Comparison of ENCODE assay signal across 1 cellular context in the genomic region with DNA sequence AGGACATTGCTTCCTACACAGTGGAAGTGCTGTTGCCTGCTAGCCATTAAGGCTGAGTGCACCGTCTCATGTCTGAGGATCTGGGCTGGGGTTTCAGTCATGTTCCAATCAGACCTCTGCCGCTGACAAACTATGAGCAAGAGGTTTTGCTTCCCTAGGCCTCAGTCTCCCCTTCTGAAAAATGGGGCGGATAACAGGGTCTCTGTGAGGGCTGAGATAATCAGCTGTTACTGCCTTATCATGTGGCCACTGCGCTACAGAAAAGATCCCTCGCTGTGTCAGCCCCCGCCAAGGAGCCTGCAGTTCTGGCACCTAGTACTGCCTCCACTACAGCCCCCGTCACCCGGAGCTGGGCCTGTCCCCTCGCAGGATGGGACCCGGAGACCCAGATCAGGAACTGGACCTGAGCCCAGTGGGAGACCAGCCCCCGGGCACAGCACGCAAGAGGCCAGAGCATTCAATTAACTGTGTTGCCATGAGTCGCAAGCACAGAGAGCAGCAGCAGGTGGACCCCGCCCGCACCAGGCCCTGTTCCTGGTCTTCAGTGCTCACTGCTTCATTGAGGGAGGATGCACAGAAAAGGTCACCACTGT.
TF ChIP-seq lines count a peak whose summit lies in the region.

No MANE protein-coding gene starts in this region.

TF ChIP-seq in HepG2, 621 proteins besides CTCF, POLR2A, EP300 and RAD21:
- TF ChIP-seq NFKB2 (CRISPR knock-in tag; IDR thresholded peaks at IDR 0.05; ENCODE audit: borderline replicate concordance), result no peak
- TF ChIP-seq HOXA9 (CRISPR knock-in tag; IDR thresholded peaks at IDR 0.05; ENCODE audit: borderline replicate concordance), result no peak
- no peak for TF ChIP-seq ZNF562 (CRISPR knock-in tag; IDR thresholded peaks at IDR 0.05; ENCODE audit: borderline replicate concordance)
- 0 out of 2 replicates have a peak, but pooled peaks have one; percentile 34 for TF ChIP-seq MTF2 (CRISPR knock-in tag; IDR thresholded peaks at IDR 0.05; ENCODE audit: borderline replicate concordance)
- TF ChIP-seq ZNF629 (CRISPR knock-in tag; conservative IDR thresholded peaks at IDR 0.05), result peak; percentile 74
- no peak for TF ChIP-seq ZBTB49 (CRISPR knock-in tag; IDR thresholded peaks at IDR 0.05; ENCODE audit: borderline replicate concordance)
- TF ChIP-seq GZF1 (CRISPR knock-in tag; IDR thresholded peaks at IDR 0.05), result no peak
- no peak for TF ChIP-seq ZNF432 (CRISPR knock-in tag; IDR thresholded peaks at IDR 0.05; ENCODE audit: borderline replicate concordance)
- TF ChIP-seq TAF15 (IDR thresholded peaks at IDR 0.05; ENCODE audit: low read depth, low read length, poor library complexity, severe bottlenecking), result no peak
- no peak for TF ChIP-seq ZFP41 (CRISPR knock-in tag; IDR thresholded peaks at IDR 0.05; ENCODE audit: borderline replicate concordance)
- TF ChIP-seq, protein P1, sequence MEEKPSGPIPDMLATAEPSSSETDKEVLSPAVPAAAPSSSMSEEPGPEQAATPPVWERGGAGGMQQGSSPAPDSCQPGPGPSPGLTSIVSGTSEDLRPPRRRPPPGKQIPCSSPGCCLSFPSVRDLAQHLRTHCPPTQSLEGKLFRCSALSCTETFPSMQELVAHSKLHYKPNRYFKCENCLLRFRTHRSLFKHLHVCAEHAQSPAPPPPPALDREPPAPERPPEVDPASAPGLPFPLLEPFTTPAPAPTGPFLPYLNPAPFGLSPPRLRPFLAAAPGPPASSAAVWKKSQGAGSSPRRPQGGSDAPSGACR (CRISPR knock-in tag; IDR thresholded peaks at IDR 0.05), result no peak
- 0 out of 2 replicates have a peak, but pooled peaks have one; percentile 11 for TF ChIP-seq NCOA1 (CRISPR knock-in tag; IDR thresholded peaks at IDR 0.05)
- TF ChIP-seq, protein P2, sequence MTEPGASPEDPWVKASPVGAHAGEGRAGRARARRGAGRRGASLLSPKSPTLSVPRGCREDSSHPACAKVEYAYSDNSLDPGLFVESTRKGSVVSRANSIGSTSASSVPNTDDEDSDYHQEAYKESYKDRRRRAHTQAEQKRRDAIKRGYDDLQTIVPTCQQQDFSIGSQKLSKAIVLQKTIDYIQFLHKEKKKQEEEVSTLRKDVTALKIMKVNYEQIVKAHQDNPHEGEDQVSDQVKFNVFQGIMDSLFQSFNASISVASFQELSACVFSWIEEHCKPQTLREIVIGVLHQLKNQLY (CRISPR knock-in tag; IDR thresholded peaks at IDR 0.05), result no peak
- TF ChIP-seq KDM5A (IDR thresholded peaks at IDR 0.05; ENCODE audit: borderline replicate concordance, low read length), result no peak
- no peak for TF ChIP-seq ZNF83 (CRISPR knock-in tag; IDR thresholded peaks at IDR 0.05; ENCODE audit: borderline replicate concordance)
- TF ChIP-seq ARNT2 (CRISPR knock-in tag; IDR thresholded peaks at IDR 0.05; ENCODE audit: low read depth), result no peak
- TF ChIP-seq U2AF2 (IDR thresholded peaks at IDR 0.05; ENCODE audit: low read depth, low read length), result no peak
- no peak for TF ChIP-seq ZNF841 (CRISPR knock-in tag; IDR thresholded peaks at IDR 0.05; ENCODE audit: borderline replicate concordance)
- TF ChIP-seq ZSCAN22 (CRISPR knock-in tag; IDR thresholded peaks at IDR 0.05), result no peak
- TF ChIP-seq MTF1 (CRISPR knock-in tag; IDR thresholded peaks at IDR 0.05), result no peak
- TF ChIP-seq ZNF224 (CRISPR knock-in tag; IDR thresholded peaks at IDR 0.05), result no peak
- no peak for TF ChIP-seq HHEX (CRISPR knock-in tag; IDR thresholded peaks at IDR 0.05)
- TF ChIP-seq MAFF (IDR thresholded peaks at IDR 0.05; ENCODE audit: low read depth, low read length), result no peak
- no peak for TF ChIP-seq ZNF460 (CRISPR knock-in tag; IDR thresholded peaks at IDR 0.05; ENCODE audit: borderline replicate concordance)
- TF ChIP-seq TBX2 (CRISPR knock-in tag; IDR thresholded peaks at IDR 0.05; ENCODE audit: borderline replicate concordance), result no peak
- TF ChIP-seq ZNF234 (CRISPR knock-in tag; conservative IDR thresholded peaks at IDR 0.05), result no peak
- no peak for TF ChIP-seq XRCC5 (optimal IDR thresholded peaks at IDR 0.05; ENCODE audit: low read length)
- no peak for TF ChIP-seq ATF7-NPFF (CRISPR knock-in tag; IDR thresholded peaks at IDR 0.05; ENCODE audit: low read depth)
- TF ChIP-seq ZNF225 (CRISPR knock-in tag; IDR thresholded peaks at IDR 0.05), result no peak
- TF ChIP-seq ZNF512 (CRISPR knock-in tag; IDR thresholded peaks at IDR 0.05), result no peak
- TF ChIP-seq GFI1 (CRISPR knock-in tag; IDR thresholded peaks at IDR 0.05; ENCODE audit: borderline replicate concordance), result no peak
- no peak for TF ChIP-seq ZNF326 (CRISPR knock-in tag; IDR thresholded peaks at IDR 0.05; ENCODE audit: borderline replicate concordance)
- peak; percentile 18; the same call in 1 of the 2 replicates for TF ChIP-seq ZBTB38 (CRISPR knock-in tag; IDR thresholded peaks at IDR 0.05)
- TF ChIP-seq HNRNPK (IDR thresholded peaks at IDR 0.05; ENCODE audit: low read depth, low read length, poor library complexity, severe bottlenecking), result no peak
- TF ChIP-seq YY1 (IDR thresholded peaks at IDR 0.05; ENCODE audit: insufficient read depth, insufficient replicate concordance, low read depth, low read length), result peak; percentile 7
- no peak for TF ChIP-seq SP2 (CRISPR knock-in tag; IDR thresholded peaks at IDR 0.05)
- TF ChIP-seq, protein P3, sequence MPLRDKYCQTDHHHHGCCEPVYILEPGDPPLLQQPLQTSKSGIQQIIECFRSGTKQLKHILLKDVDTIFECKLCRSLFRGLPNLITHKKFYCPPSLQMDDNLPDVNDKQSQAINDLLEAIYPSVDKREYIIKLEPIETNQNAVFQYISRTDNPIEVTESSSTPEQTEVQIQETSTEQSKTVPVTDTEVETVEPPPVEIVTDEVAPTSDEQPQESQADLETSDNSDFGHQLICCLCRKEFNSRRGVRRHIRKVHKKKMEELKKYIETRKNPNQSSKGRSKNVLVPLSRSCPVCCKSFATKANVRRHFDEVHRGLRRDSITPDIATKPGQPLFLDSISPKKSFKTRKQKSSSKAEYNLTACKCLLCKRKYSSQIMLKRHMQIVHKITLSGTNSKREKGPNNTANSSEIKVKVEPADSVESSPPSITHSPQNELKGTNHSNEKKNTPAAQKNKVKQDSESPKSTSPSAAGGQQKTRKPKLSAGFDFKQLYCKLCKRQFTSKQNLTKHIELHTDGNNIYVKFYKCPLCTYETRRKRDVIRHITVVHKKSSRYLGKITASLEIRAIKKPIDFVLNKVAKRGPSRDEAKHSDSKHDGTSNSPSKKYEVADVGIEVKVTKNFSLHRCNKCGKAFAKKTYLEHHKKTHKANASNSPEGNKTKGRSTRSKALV (CRISPR knock-in tag; IDR thresholded peaks at IDR 0.05), result no peak
- no peak for TF ChIP-seq FOSL1 (CRISPR knock-in tag; IDR thresholded peaks at IDR 0.05; ENCODE audit: borderline replicate concordance)
- TF ChIP-seq ZSCAN29 (CRISPR knock-in tag; conservative IDR thresholded peaks at IDR 0.05), result no peak
TF ChIP-seq in HepG2: peak in this region for 5.
